ENCODE assay signal across 8 cellular contexts in the genomic region with DNA sequence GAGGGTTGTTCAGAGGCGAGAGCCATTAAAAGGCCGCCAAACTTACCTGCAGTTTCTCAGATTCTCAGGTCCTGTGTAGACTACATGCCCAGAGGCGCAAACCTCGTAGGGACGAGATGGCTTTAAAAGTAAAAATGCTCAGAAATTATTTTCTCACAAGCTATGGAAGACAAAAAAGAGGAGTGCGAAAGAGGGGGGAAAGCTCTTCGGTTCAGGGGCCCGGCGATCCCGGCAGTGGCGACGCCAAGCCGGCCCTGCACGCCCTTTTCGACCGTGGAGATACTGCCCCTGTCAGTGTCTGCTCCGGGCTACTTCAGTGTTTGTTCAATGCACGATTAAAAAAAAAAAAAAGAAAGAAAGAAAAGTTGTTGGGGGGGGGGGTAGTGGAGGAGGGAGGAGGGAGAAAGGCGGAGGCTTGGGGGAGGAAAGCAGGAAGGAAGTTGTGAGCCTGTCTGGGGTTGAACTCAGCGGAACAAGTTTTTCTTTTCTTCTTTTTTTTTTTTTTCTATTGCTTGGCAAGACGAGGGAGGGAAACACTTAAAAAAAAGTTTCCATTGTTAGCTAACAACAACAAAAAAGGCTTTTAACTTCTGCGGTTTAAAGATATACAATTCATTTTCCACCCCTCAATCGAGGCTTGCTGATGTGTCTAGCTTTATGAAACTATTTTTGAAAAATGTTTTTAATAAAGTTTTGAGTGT.
DNase-seq lines count a peak whose midpoint lies in the region; ATAC-seq lines count a peak whose summit lies in the region.

A gene (minus strand): TSS at position 288 of the 701 bp plus-strand sequence. CDS start 1,824 bp downstream, outside the sequence.

- H3K36me3 ChIP-seq in endocrine pancreas (ENCODE audit: control insufficient read depth, insufficient read depth, low read length) = no peaks in the 10 kb centered on the region

- H3K27me3 Mint-ChIP-seq in memory B cell = no peaks in the 10 kb centered on the region

- H3K9me3 ChIP-seq in endocrine pancreas (ENCODE audit: control insufficient read depth, low read length) = no peaks in the 10 kb centered on the region

- DNase-seq in NCI-H2081 (lab: John Stamatoyannopoulos, UW) (peak; percentile 11 to 64), NCI-H2081 treated with DMSO at 0.1 percent for 48 hours (lab: John Stamatoyannopoulos, UW) (no peak), MV-4-11 (lab: John Stamatoyannopoulos, UW) (peak; percentile 77), memory B cell (ENCODE audit: low spot score in 2 of 2) (peak in 1 of 2 donors; percentile 34)
- DNase-seq in activated CD4-positive, alpha-beta T cell treated with anti-CD3 and anti-CD28 coated beads, Interleukin-2, amount 50 U/mL, for 48 hours = peak; percentile 49 to 57
- peak; percentile 67 for DNase-seq in stimulated activated naive CD4-positive, alpha-beta T cell treated with Interleukin-2 at 50 U/mL for 16 hours (lab: John Stamatoyannopoulos, UW)

- H3K4me3 ChIP-seq in endocrine pancreas (ENCODE audit: control insufficient read depth, insufficient read depth, low read length) = peak within 1 kb of the TSS; percentile 30

- peak within 1 kb of the TSS; percentile 82 for H3K27ac Mint-ChIP-seq in memory B cell

- H3K9ac ChIP-seq in endocrine pancreas (ENCODE audit: control insufficient read depth, insufficient read depth, low read length) = peak within 1 kb of the TSS; percentile 43

- ATAC-seq in memory B cell (ENCODE audit: low read depth) (peak; percentile 45), HG02759 (IDR thresholded peaks at IDR 0.05; ENCODE audit: unreplicated experiment) (no peak)

- H3K4me1 ChIP-seq in endocrine pancreas (ENCODE audit: control insufficient read depth, insufficient read depth, low read length) = no peaks in the 10 kb centered on the region

- no peaks in the 10 kb centered on the region for H3K9me3 Mint-ChIP-seq in memory B cell

- H3K36me3 Mint-ChIP-seq in memory B cell = peaks cover 8% of the 10 kb centered on the region

- H3K27me3 ChIP-seq in endocrine pancreas (ENCODE audit: control insufficient read depth, insufficient read depth, low read length) = no peaks in the 10 kb centered on the region

- H3K4me1 Mint-ChIP-seq in memory B cell = peaks cover 25% of the 10 kb centered on the region

- peak within 1 kb of the TSS; percentile 92 for H3K4me3 Mint-ChIP-seq in memory B cell
